8 cellular contexts compared by ENCODE assay signal in genomic region chr9:123268240-123268949, GRCh38. TPM values are rescaled to one million over a fixed set of nuclear protein-coding genes. Genes with fewer than 3 reads are reported as not detected.
A peak's percentile ranks its signal among the peaks of the same experiment; 100 is the strongest.
DNase-seq lines count a peak whose midpoint lies in the region; ATAC-seq, FAIRE-seq and TF ChIP-seq lines count a peak whose summit lies in the region.

Gene STRBP, minus strand, starts transcription at chr9:123268586. Its CDS starts 84,452 bp downstream, at chr9:123184134.

- peak within 1 kb of the TSS; percentile 73 for H3K4me3 Mint-ChIP-seq in progenitor cell of endocrine pancreas (ENCODE audit: low read depth)

- intact Hi-C loops in left cardiac atrium (cut with DNase I) = loop anchor here in 1 of 2 donors (5.0 kb wide), 1 partner anchor 74 kb away; no protein-coding TSS in a partner anchor

- ATAC-seq in HG02798 (IDR thresholded peaks at IDR 0.05; ENCODE audit: poor library complexity, unreplicated experiment) (peak; percentile 91), left cardiac atrium (peak; percentile 98 to 99)

- TF ChIP-seq CTCF in progenitor cell of endocrine pancreas (IDR thresholded peaks at IDR 0.05; ENCODE audit: unreplicated experiment) = no peak

- H3K36me3 Mint-ChIP-seq in progenitor cell of endocrine pancreas (ENCODE audit: insufficient read depth) = no peaks in the 10 kb centered on the region

- no peaks in the 10 kb centered on the region for H3K36me3 ChIP-seq in adipocyte (ENCODE audit: control insufficient read depth, insufficient read depth, low read length, severe bottlenecking)

- TF ChIP-seq POLR2A in GM12892 (IDR thresholded peaks at IDR 0.05; ENCODE audit: low read depth, low read length) = peak; percentile 56; the same call in 1 of the 2 replicates

- H3K4me1 Mint-ChIP-seq in progenitor cell of endocrine pancreas (ENCODE audit: low read depth) = peaks cover 23% of the 10 kb centered on the region

- no peaks in the 10 kb centered on the region for H3K9me3 Mint-ChIP-seq in progenitor cell of endocrine pancreas (ENCODE audit: low read depth)

- peak; percentile 97 for FAIRE-seq in GM12892 (lab: Jason Lieb, UNC)

- peak; percentile 92 for DNase-seq in GM12892 (ENCODE audit: insufficient read length)
- peak; percentile 91 to 99 (median 97) for DNase-seq in NCI-H1417 (lab: John Stamatoyannopoulos, UW)
- DNase-seq in T follicular helper cell (ENCODE audit: low read depth) = peak; percentile 90
- peak; percentile 96 for DNase-seq in adipocyte (ENCODE audit: low read depth)
- peak; percentile 92 for DNase-seq in left cardiac atrium
- peak; percentile 94 for DNase-seq in progenitor cell of endocrine pancreas (ENCODE audit: low spot score, unreplicated experiment)
- peak; percentile 91 for DNase-seq in ureter (ENCODE audit: low spot score)

- H3K27me3 ChIP-seq in adipocyte (replicated peaks; ENCODE audit: control insufficient read depth, insufficient read depth, low read length) = peaks cover 17% of the 10 kb centered on the region

- H3K9ac ChIP-seq in adipocyte (ENCODE audit: low read length) = peak within 1 kb of the TSS; percentile 78

- H3K4me1 ChIP-seq in adipocyte (ENCODE audit: control insufficient read depth, insufficient read depth, low read length) = peaks cover 4% of the 10 kb centered on the region

- peak within 1 kb of the TSS; percentile 90 for H3K4me3 ChIP-seq in adipocyte (ENCODE audit: low read length)

- peak within 1 kb of the TSS; percentile 80 for H3K27ac Mint-ChIP-seq in progenitor cell of endocrine pancreas

- no peaks in the 10 kb centered on the region for H3K9me3 ChIP-seq in adipocyte (ENCODE audit: control insufficient read depth, low read length)

- H3K27me3 Mint-ChIP-seq in progenitor cell of endocrine pancreas = no peaks in the 10 kb centered on the region

RNA-seq across cellular contexts. Expression of gene STRBP, which starts in this region (rescaled TPM):
- polyA plus RNA-seq in GM12892 (2012; ENCODE audit: missing spikeins) = 64.0 TPM
- total RNA-seq in left cardiac atrium (10 to 100 TPM; 16.7 to 20.7 TPM), progenitor cell of endocrine pancreas (87.3 and 101 TPM in 2 replicates), ureter (29.8 TPM)

Comparison
In these comparisons a context has a peak if more than half of its experiments do, and no peak if none do; other contexts are left out.
1. Peak in every context shown above with its lines: DNase-seq, ATAC-seq and H3K4me3 ChIP-seq.